2 cellular contexts compared by ENCODE assay signal in genomic region chr17:75874323-75875181, GRCh38.
A peak's percentile ranks its signal among the peaks of the same experiment; 100 is the strongest.
TF ChIP-seq lines count a peak whose summit lies in the region.

No MANE protein-coding gene starts in this region.

TF ChIP-seq in PFSK-1, 5 proteins besides CTCF, POLR2A, EP300 and RAD21 (continued from another document):
- TF ChIP-seq REST (IDR thresholded peaks at IDR 0.05; ENCODE audit: insufficient read depth in 1 of 2, low read depth in 2 of 2, low read length in 2 of 2) (peak; percentile 14 to 77; a peak in 2 of 4 replicates), SIN3A (IDR thresholded peaks at IDR 0.05; ENCODE audit: borderline replicate concordance, insufficient read depth, low read length) (no peak), FOXP2 (optimal IDR thresholded peaks at IDR 0.05; ENCODE audit: borderline replicate concordance, extremely low read depth, extremely low read length, insufficient read depth) (no peak), POLR2AphosphoS5 (IDR thresholded peaks at IDR 0.05; ENCODE audit: low read depth, low read length) (no peak)
TF ChIP-seq in PFSK-1: peak in this region for 1.

TF ChIP-seq in endothelial cell of umbilical vein, 7 proteins besides CTCF, POLR2A, EP300 and RAD21:
- TF ChIP-seq MYC (IDR thresholded peaks at IDR 0.05; ENCODE audit: low read depth, low read length) (no peak), GATA2 (IDR thresholded peaks at IDR 0.05; ENCODE audit: insufficient read depth, insufficient read length, low read depth, low read length) (no peak), POLR2AphosphoS5 (IDR thresholded peaks at IDR 0.05; ENCODE audit: insufficient read depth, low read depth, low read length) (no peak), FOS (IDR thresholded peaks at IDR 0.05; ENCODE audit: borderline replicate concordance, insufficient read depth, low read length) (no peak), EZH2 (IDR thresholded peaks at IDR 0.05; ENCODE audit: borderline replicate concordance, low read depth, low read length, severe bottlenecking) (no peak), JUN (IDR thresholded peaks at IDR 0.05; ENCODE audit: borderline replicate concordance, insufficient read depth, insufficient read length, low read depth) (no peak), MAX (IDR thresholded peaks at IDR 0.05; ENCODE audit: insufficient read depth, insufficient read length) (no peak)
